In genomic region chrY:13435968-13436937, GRCh38 we compare ENCODE assay signal across 8 cellular contexts. TPM values are rescaled to one million over a fixed set of nuclear protein-coding genes. Genes with fewer than 3 reads are reported as not detected.
A peak's percentile ranks its signal among the peaks of the same experiment; 100 is the strongest.
DNase-seq lines count a peak whose midpoint lies in the region; ATAC-seq and TF ChIP-seq lines count a peak whose summit lies in the region.

No MANE protein-coding gene starts in this region.

- H3K4me3 Mint-ChIP-seq in glutamatergic neuron (ENCODE audit: unreplicated experiment), result no peak overlapping the region
- peak overlapping the region; percentile 78 to 91 for H3K4me3 Mint-ChIP-seq in stimulated activated naive CD8-positive, alpha-beta T cell treated with anti-CD3 and anti-CD28 coated beads, Interleukin-15, amount 100 ng/mL, for 72 hours

- H3K9me3 Mint-ChIP-seq in glutamatergic neuron (ENCODE audit: unreplicated experiment), result peaks cover 1% of the 10 kb centered on the region
- H3K9me3 Mint-ChIP-seq in stimulated activated naive CD8-positive, alpha-beta T cell treated with anti-CD3 and anti-CD28 coated beads, Interleukin-15, amount 100 ng/mL, for 72 hours, result peaks cover 8 to 12% of the 10 kb centered on the region in 2 donors

- TF ChIP-seq CTCF in VCaP (conservative IDR thresholded peaks at IDR 0.05), result peak; percentile 74
- TF ChIP-seq CTCF in glutamatergic neuron (IDR thresholded peaks at IDR 0.05; ENCODE audit: partially characterized antibody, unreplicated experiment), result peak; percentile 57
- no peak for TF ChIP-seq CTCF in suprapubic skin (IDR thresholded peaks at IDR 0.05)

- TF ChIP-seq POLR2A in suprapubic skin (IDR thresholded peaks at IDR 0.05), result no peak

- H3K36me3 ChIP-seq in suprapubic skin, result no peaks in the 10 kb centered on the region

- no peaks in the 10 kb centered on the region for H3K27me3 ChIP-seq in suprapubic skin

- no peaks in the 10 kb centered on the region for H3K27me3 Mint-ChIP-seq in glutamatergic neuron (ENCODE audit: unreplicated experiment)
- no peaks in the 10 kb centered on the region for H3K27me3 Mint-ChIP-seq in stimulated activated naive CD8-positive, alpha-beta T cell treated with anti-CD3 and anti-CD28 coated beads, Interleukin-15, amount 100 ng/mL, for 72 hours

- H3K4me1 Mint-ChIP-seq in glutamatergic neuron (ENCODE audit: low read depth, unreplicated experiment), result peaks cover 6% of the 10 kb centered on the region
- peaks cover 46% of the 10 kb centered on the region for H3K4me1 Mint-ChIP-seq in stimulated activated naive CD8-positive, alpha-beta T cell treated with anti-CD3 and anti-CD28 coated beads, Interleukin-15, amount 100 ng/mL, for 72 hours

- peak overlapping the region; percentile 64 for H3K27ac Mint-ChIP-seq in glutamatergic neuron (ENCODE audit: unreplicated experiment)
- peak overlapping the region; percentile 92 to 93 for H3K27ac Mint-ChIP-seq in stimulated activated naive CD8-positive, alpha-beta T cell treated with anti-CD3 and anti-CD28 coated beads, Interleukin-15, amount 100 ng/mL, for 72 hours

- no peaks in the 10 kb centered on the region for H3K4me1 ChIP-seq in suprapubic skin

- no CpG with 5 or more reads among the region's 25 CpGs for WGBS in suprapubic skin

- H3K4me3 ChIP-seq in suprapubic skin, result no peak overlapping the region

- DNase-seq in activated T-cell treated with anti-CD3 and anti-CD28 coated beads for 4 hours, result peak; percentile 32
- no peak for DNase-seq in activated T-cell treated with anti-CD3 and anti-CD28 coated beads, Interleukin-2, amount 50 U/mL, for 1 hour
- peak; percentile 75 for DNase-seq in glutamatergic neuron
- peak; percentile 22 to 63 for DNase-seq in stimulated activated naive CD8-positive, alpha-beta T cell treated with anti-CD3 and anti-CD28 coated beads, Interleukin-15, amount 100 ng/mL, for 72 hours
- DNase-seq in OCI-M1 (lab: John Stamatoyannopoulos, UW), result no peak
- no peak for DNase-seq in suprapubic skin (ENCODE audit: low spot score in 2 of 2)
- DNase-seq in midbrain (lab: John Stamatoyannopoulos, UW), result no peak

- ATAC-seq in stimulated activated naive CD8-positive, alpha-beta T cell treated with anti-CD3 and anti-CD28 coated beads, Interleukin-15, amount 100 ng/mL, for 72 hours, result peak; percentile 94

- TF ChIP-seq EP300 in suprapubic skin (IDR thresholded peaks at IDR 0.05), result no peak

- peaks cover 5% of the 10 kb centered on the region for H3K36me3 Mint-ChIP-seq in glutamatergic neuron (ENCODE audit: unreplicated experiment)

- H3K27ac ChIP-seq in VCaP, result no peak overlapping the region
- no peak overlapping the region for H3K27ac ChIP-seq in suprapubic skin

- no peaks in the 10 kb centered on the region for H3K9me3 ChIP-seq in suprapubic skin

RNA-seq across cellular contexts. Expression of gene UTY, which starts 43.6 kb away (rescaled TPM):
- total RNA-seq in glutamatergic neuron (ENCODE audit: unreplicated experiment), result 28.1 TPM
- 10 to 100 TPM in 2 of 4 donors, under 1 TPM in 2; 0.11 to 40.0 (median 17.5) TPM for total RNA-seq in suprapubic skin

Comparison
In these comparisons a context has a peak if more than half of its experiments do, and no peak if none do; other contexts are left out.
1. DNase-seq: peak in activated T-cell treated with anti-CD3 and anti-CD28 coated beads for 4 hours (single experiment), glutamatergic neuron (single experiment) and stimulated activated naive CD8-positive, alpha-beta T cell treated with anti-CD3 and anti-CD28 coated beads, Interleukin-15, amount 100 ng/mL, for 72 hours (2 of 2); none in activated T-cell treated with anti-CD3 and anti-CD28 coated beads, Interleukin-2, amount 50 U/mL, for 1 hour (single experiment), OCI-M1 (single experiment), suprapubic skin (0 of 2) and midbrain (single experiment).
2. CTCF ChIP-seq: peak in VCaP (single experiment) and glutamatergic neuron (single experiment); none in suprapubic skin (0 of 2).